1 cellular context compared by ENCODE assay signal in genomic region chr5:1028481-1029269, GRCh38.
TF ChIP-seq lines count a peak whose summit lies in the region.

No MANE protein-coding gene starts in this region.

TF ChIP-seq in SK-N-SH, 30 proteins besides CTCF, POLR2A, EP300 and RAD21 (continued from another document):
- TF ChIP-seq REST (IDR thresholded peaks at IDR 0.05; ENCODE audit: low read depth, low read length) (no peak), SIN3A (IDR thresholded peaks at IDR 0.05; ENCODE audit: borderline replicate concordance, low read depth, low read length) (no peak), FOXM1 (IDR thresholded peaks at IDR 0.05; ENCODE audit: low read depth) (no peak), TCF12 (IDR thresholded peaks at IDR 0.05) (no peak), NFIC (IDR thresholded peaks at IDR 0.05; ENCODE audit: borderline replicate concordance) (no peak), TEAD4 (IDR thresholded peaks at IDR 0.05; ENCODE audit: borderline replicate concordance, insufficient read depth) (no peak)
